8 cellular contexts compared by ENCODE assay signal in genomic region chr17:81665205-81666091, GRCh38. TPM values are rescaled to one million over a fixed set of nuclear protein-coding genes. Genes with fewer than 3 reads are reported as not detected.
A peak's percentile ranks its signal among the peaks of the same experiment; 100 is the strongest.
DNase-seq lines count a peak whose midpoint lies in the region; ATAC-seq and TF ChIP-seq lines count a peak whose summit lies in the region.

No MANE protein-coding gene starts in this region.

- POLR2A ChIA-PET in BJ (lab: Charles Lee), result no interaction called here

- H3K9ac ChIP-seq in NT2/D1 (ENCODE audit: insufficient read length, low read depth), result peak overlapping the region; percentile 100

- no peak for TF ChIP-seq POLR2A in heart left ventricle (IDR thresholded peaks at IDR 0.05)
- no peak for TF ChIP-seq POLR2A in gastrocnemius medialis (IDR thresholded peaks at IDR 0.05)

- ATAC-seq in GM21526 (IDR thresholded peaks at IDR 0.05; ENCODE audit: low FRiP score, unreplicated experiment) (peak; percentile 11), heart left ventricle (peak in 2 of 4 donors; percentile 3 to 25), gastrocnemius medialis (no peak), GM21717 (IDR thresholded peaks at IDR 0.05; ENCODE audit: unreplicated experiment) (no peak)

- H3K36me3 ChIP-seq in BJ (ENCODE audit: control insufficient read depth, insufficient read depth, low read length) (peaks cover 4% of the 10 kb centered on the region), NT2/D1 (ENCODE audit: insufficient read depth, insufficient read length, low read length) (peaks cover 48% of the 10 kb centered on the region), heart left ventricle (peaks cover 0 to 31% (median 14%) of the 10 kb centered on the region in 9 donors), gastrocnemius medialis (peaks cover 0 to 24% of the 10 kb centered on the region in 2 donors)

- H3K27ac ChIP-seq in heart left ventricle, result peak overlapping the region in 11 of 12 donors; percentile 78 to 95 (median 88)
- H3K27ac ChIP-seq in gastrocnemius medialis, result peak overlapping the region; percentile 73 to 87 (median 84)

- no peaks in the 10 kb centered on the region for H3K9me3 ChIP-seq in NT2/D1 (ENCODE audit: insufficient read depth, low read length)
- no peaks in the 10 kb centered on the region for H3K9me3 ChIP-seq in heart left ventricle
- H3K9me3 ChIP-seq in gastrocnemius medialis, result no peaks in the 10 kb centered on the region

- CTCF ChIA-PET in BJ (lab: Yijun Ruan, JAX), result no interaction called here

- in situ Hi-C loops in gastrocnemius medialis (cut with MboI; ENCODE audit: low sequenced_read_pairs in 4 of 4), result no loop called here

- TF ChIP-seq CTCF in BJ (IDR thresholded peaks at IDR 0.05; ENCODE audit: insufficient read depth, low read depth, low read length) (no peak), heart left ventricle (IDR thresholded peaks at IDR 0.05) (no peak), gastrocnemius medialis (IDR thresholded peaks at IDR 0.05 in 4 of 5, conservative IDR thresholded peaks at IDR 0.05 in 1 of 5) (no peak)

- intact Hi-C loops in heart left ventricle (cut with DNase I) (loop anchor here in 4 of 10 donors (2.0 kb wide), 2 partner anchors 17 to 29 kb away; partner anchors contain the start of genes NPLOC4 (in 3 of the 4), TSPAN10 (in 3 of the 4) and ARL16 (in 1 of the 4)), gastrocnemius medialis (cut with DNase I; ENCODE audit: low total_unique reads) (loop anchor here (1.0 to 2.0 kb wide), 2 partner anchors 18 to 29 kb away; partner anchors contain the start of genes ARL16, NPLOC4 and TSPAN10)

- peaks cover 25% of the 10 kb centered on the region for H3K4me1 ChIP-seq in NT2/D1 (ENCODE audit: insufficient read depth, insufficient read length)
- peaks cover 0 to 29% (median 16%) of the 10 kb centered on the region in 12 donors for H3K4me1 ChIP-seq in heart left ventricle
- H3K4me1 ChIP-seq in gastrocnemius medialis, result peaks cover 19 to 21% of the 10 kb centered on the region in 2 donors

- WGBS in heart left ventricle, 4 donors, result 46 to 67% (median 61%) methylated on average over 14 to 30 of the region's 30 CpGs

- H3K27me3 ChIP-seq in BJ (ENCODE audit: control insufficient read depth, insufficient read depth, low read length) (no peaks in the 10 kb centered on the region), NT2/D1 (ENCODE audit: insufficient read depth, insufficient read length) (no peaks in the 10 kb centered on the region), heart left ventricle (no peaks in the 10 kb centered on the region), gastrocnemius medialis (no peaks in the 10 kb centered on the region)

- no peak for DNase-seq in BJ (ENCODE audit: low read depth)
- no peak for DNase-seq in NT2/D1 (ENCODE audit: low read depth, low spot score)
- DNase-seq in activated effector memory CD4-positive, alpha-beta T cell treated with anti-CD3 and anti-CD28 coated beads, Interleukin-2, amount 50 U/mL, for 16 hours, result peak; percentile 83
- DNase-seq in heart left ventricle, result peak in 1 of 5 donors; percentile 43
- no peak for DNase-seq in gastrocnemius medialis
- DNase-seq in NCI-H1930 (lab: John Stamatoyannopoulos, UW), result no peak

- H3K4me3 ChIP-seq in BJ (ENCODE audit: low read depth, low read length), result peak overlapping the region; percentile 87
- peak overlapping the region; percentile 93 for H3K4me3 ChIP-seq in NT2/D1 (ENCODE audit: insufficient read length, low read depth)
- H3K4me3 ChIP-seq in heart left ventricle, result peak overlapping the region; percentile 77 to 100 (median 94)
- H3K4me3 ChIP-seq in gastrocnemius medialis, result peak overlapping the region; percentile 78 to 97 (median 88)

RNA-seq across cellular contexts. Expression of gene OXLD1, which starts 1.0 kb away (rescaled TPM):
- 18.4 and 29.6 TPM in 2 replicates for polyA plus RNA-seq in BJ (2011; rRNA removed)
- 1.7 and 3.3 TPM in 2 replicates for polyA minus RNA-seq in BJ (2011; rRNA and poly(A)+ RNA removed)
- 10 to 100 TPM; 16.9 to 28.8 (median 21.7) TPM for total RNA-seq in heart left ventricle
- polyA plus RNA-seq in heart left ventricle, result 10 to 100 TPM; 27.0 to 42.9 TPM
- 10 to 100 TPM; 15.5 to 32.2 (median 22.2) TPM for total RNA-seq in gastrocnemius medialis

RNA-seq across cellular contexts. Expression of gene CCDC137, which starts 1.1 kb away (rescaled TPM):
- polyA plus RNA-seq in BJ (2011; rRNA removed) (10.8 and 10.9 TPM in 2 replicates), heart left ventricle (10 to 100 TPM in 1 of 2 donors, 1 to 10 TPM in 1; 8.2 to 20.0 TPM)
- 2.2 and 2.6 TPM in 2 replicates for polyA minus RNA-seq in BJ (2011; rRNA and poly(A)+ RNA removed)
- total RNA-seq in heart left ventricle (10 to 100 TPM in 1 of 9 donors, 1 to 10 TPM in 8; 3.5 to 10.1 (median 6.3) TPM), gastrocnemius medialis (10 to 100 TPM in 2 of 4 donors, 1 to 10 TPM in 2; 6.7 to 17.1 (median 11.2) TPM)

RNA-seq across cellular contexts. Expression of gene PDE6G, which starts 9.1 kb away (rescaled TPM):
- polyA plus RNA-seq in BJ (2011; rRNA removed) (0.36 and 0.37 TPM in 2 replicates), heart left ventricle (under 1 TPM in 1 of 2 donors, not detected in 1; 0.67 TPM)
- 1.9 TPM in 1 of 2 replicates, not detected in the other for polyA minus RNA-seq in BJ (2011; rRNA and poly(A)+ RNA removed)
- total RNA-seq in heart left ventricle (1 to 10 TPM in 2 of 9 donors, under 1 TPM in 1, not detected in 6; 0.73 to 2.3 (median 1.5) TPM), gastrocnemius medialis (not detected)

RNA-seq across cellular contexts. Expression of gene ARL16, which starts 18.1 kb away (rescaled TPM):
- 48.8 and 70.8 TPM in 2 replicates for polyA plus RNA-seq in BJ (2011; rRNA removed)
- polyA minus RNA-seq in BJ (2011; rRNA and poly(A)+ RNA removed), result 15.1 and 16.8 TPM in 2 replicates
- total RNA-seq in heart left ventricle, result 10 to 100 TPM; 10.2 to 22.3 (median 13.3) TPM
- 10 to 100 TPM; 22.4 to 23.6 TPM for polyA plus RNA-seq in heart left ventricle
- total RNA-seq in gastrocnemius medialis, result 10 to 100 TPM; 12.9 to 23.6 (median 20.0) TPM

RNA-seq across cellular contexts. Expression of gene HGS, which starts 18.4 kb away (rescaled TPM):
- polyA plus RNA-seq in BJ (2011; rRNA removed) (67.2 and 110 TPM in 2 replicates), heart left ventricle (10 to 100 TPM; 53.8 to 81.4 TPM)
- polyA minus RNA-seq in BJ (2011; rRNA and poly(A)+ RNA removed), result 106 and 156 TPM in 2 replicates
- total RNA-seq in heart left ventricle (10 to 100 TPM; 37.4 to 90.8 (median 40.3) TPM), gastrocnemius medialis (100 to 1,000 TPM in 3 of 4 donors, 10 to 100 TPM in 1; 62.1 to 150 (median 113) TPM)
